Comparison of ENCODE assay signal across 10 cellular contexts in genomic region chr12:127230843-127231260, GRCh38.
DNase-seq lines count a peak whose midpoint lies in the region; ATAC-seq and TF ChIP-seq lines count a peak whose summit lies in the region.
"Had no signal": no experiment of that assay in that cellular context is flagged by ENCODE, and none has a peak within 500 bp of the region (broad histone marks: within the 10 kb centered on the region; RNA-seq: fewer than 3 reads in every experiment).

No MANE protein-coding gene starts in this region.

- TF ChIP-seq CTCF in cardiac fibroblast (IDR thresholded peaks at IDR 0.05; ENCODE audit: low read depth, low read length) (no peak), retinal pigment epithelial cell (conservative IDR thresholded peaks at IDR 0.05; ENCODE audit: low read depth, low read length) (no peak), MM.1S (IDR thresholded peaks at IDR 0.05; ENCODE audit: low read length) (no peak), lower leg skin (IDR thresholded peaks at IDR 0.05) (no peak)

- H3K27me3 ChIP-seq in MM.1S (replicated peaks; ENCODE audit: insufficient read depth, low read length), result no peaks in the 10 kb centered on the region

- no peak overlapping the region for H3K9ac ChIP-seq in MM.1S (ENCODE audit: low read length)

- 65 to 66% methylated on average over 6 of the region's 6 CpGs for WGBS in lower leg skin, 2 donors

- H3F3A ChIP-seq in MM.1S (ENCODE audit: insufficient read depth, low read length), result no peaks in the 10 kb centered on the region

- no peak for ATAC-seq in HG02970 (IDR thresholded peaks at IDR 0.05; ENCODE audit: low FRiP score, unreplicated experiment)

- H3K79me2 ChIP-seq in MM.1S (ENCODE audit: low read length), result no peaks in the 10 kb centered on the region

- TF ChIP-seq POLR2A in lower leg skin (IDR thresholded peaks at IDR 0.05), result no peak

- no peaks in the 10 kb centered on the region for H3K36me3 ChIP-seq in MM.1S (replicated peaks; ENCODE audit: insufficient read depth, low read length)

- intact Hi-C loops in lower leg skin (cut with DNase I; ENCODE audit: low total_unique reads), result no loop called here

- H3K4me1 ChIP-seq in MM.1S (ENCODE audit: low read length), result no peaks in the 10 kb centered on the region

- H3K4me2 ChIP-seq in MM.1S (ENCODE audit: low read depth, low read length), result no peak overlapping the region

- no peaks in the 10 kb centered on the region for H4K20me1 ChIP-seq in MM.1S (ENCODE audit: insufficient read depth, low read length)

- peak; percentile 99 for DNase-seq in ELR (ENCODE audit: low read depth)
- DNase-seq in M059J (ENCODE audit: low read depth), result peak; percentile 96
- DNase-seq in cardiac fibroblast (ENCODE audit: low read depth in 2 of 2), result peak; percentile 72 to 100
- DNase-seq in retinal pigment epithelial cell (ENCODE audit: low read depth), result peak; percentile 28
- no peak for DNase-seq in MM.1S
- DNase-seq in NOMO-1 treated with dmso at 0.1 percent for 144 hours (lab: John Stamatoyannopoulos, UW; ENCODE audit: unreplicated experiment), result no peak
- DNase-seq in lower leg skin (ENCODE audit: low spot score in 2 of 2), result no peak
- DNase-seq: NCI-H1092 had no signal

- no peak overlapping the region for H3K27ac ChIP-seq in MM.1S (ENCODE audit: low read length)

- H3K9me2 ChIP-seq in MM.1S (replicated peaks; ENCODE audit: insufficient read depth, low read length), result no peaks in the 10 kb centered on the region

- H2AFZ ChIP-seq in MM.1S (ENCODE audit: low read length), result no peak overlapping the region

- H3K4me3 ChIP-seq in cardiac fibroblast (replicated peaks in 1 of 2; ENCODE audit: low read depth in 2 of 2, low read length in 2 of 2) (no peak overlapping the region), retinal pigment epithelial cell (ENCODE audit: low read length) (no peak overlapping the region), MM.1S (ENCODE audit: low read length) (no peak overlapping the region), lower leg skin (ENCODE audit: low read depth, poor library complexity, severe bottlenecking) (no peak overlapping the region)
- H3K4me3 ChIP-seq: lung had no signal

- no peaks in the 10 kb centered on the region for H3K9me3 ChIP-seq in MM.1S (replicated peaks; ENCODE audit: insufficient read depth, low read length)

Comparison
In these comparisons a context has a peak if more than half of its experiments do, and no peak if none do; other contexts are left out.
1. DNase-seq: peak in ELR (single experiment), M059J (single experiment), cardiac fibroblast (2 of 2) and retinal pigment epithelial cell (single experiment); none in MM.1S (single experiment), NOMO-1 treated with dmso at 0.1 percent for 144 hours (single experiment) and lower leg skin (0 of 2).